28 cellular contexts compared by ENCODE assay signal in the genomic region with DNA sequence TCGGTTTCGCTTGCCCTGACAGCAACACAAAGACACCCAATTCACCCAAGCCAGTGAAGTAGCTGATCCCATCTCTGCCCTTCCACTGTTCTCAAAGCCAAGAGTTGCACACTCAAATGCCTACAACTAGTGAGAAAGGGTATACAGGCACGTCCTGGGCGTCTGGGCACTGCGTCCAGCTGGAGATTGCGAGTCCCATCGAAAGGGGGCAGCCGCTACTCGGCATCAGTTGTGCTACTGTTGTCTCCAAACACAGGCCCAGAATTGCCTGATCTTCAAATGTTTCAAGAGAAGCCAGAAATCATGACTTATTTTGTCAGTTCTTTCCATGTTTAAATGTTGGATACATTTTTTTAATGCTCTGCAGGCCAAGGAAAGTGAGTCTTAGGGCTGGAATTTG.
DNase-seq lines count a peak whose midpoint lies in the region; ATAC-seq, FAIRE-seq and TF ChIP-seq lines count a peak whose summit lies in the region.
"Had no signal": no experiment of that assay in that cellular context is flagged by ENCODE, and none has a peak within 500 bp of the region (broad histone marks: within the 10 kb centered on the region; RNA-seq: fewer than 3 reads in every experiment).

No MANE protein-coding gene starts in this region.

- H2AFZ ChIP-seq in K562 (ENCODE audit: low read depth, low read length) = no peak overlapping the region
- H2AFZ ChIP-seq: GM23338 had no signal

- H3K27ac ChIP-seq in K562 (ENCODE audit: extremely low read depth, low read depth, low read length) (no peak overlapping the region), vagina (no peak overlapping the region)
- H3K27ac ChIP-seq: A549, RWPE1 had no signal

- H3K9me3 ChIP-seq in K562 (replicated peaks; ENCODE audit: control insufficient read depth, insufficient read depth, low read depth, low read length) (no peaks in the 10 kb centered on the region), vagina (peaks cover 2% of the 10 kb centered on the region)
- H3K9me3 ChIP-seq: BE2C had no signal

- no peak overlapping the region for H3K4me3 ChIP-seq in AG09309 (ENCODE audit: control insufficient read depth, low read depth, low read length)
- no peak overlapping the region for H3K4me3 ChIP-seq in K562
- H3K4me3 ChIP-seq in vagina = no peak overlapping the region
- H3K4me3 ChIP-seq: A549, GM23338 had no signal

- H3K79me2 ChIP-seq in K562 (ENCODE audit: control insufficient read depth, insufficient read depth, low read length) = no peaks in the 10 kb centered on the region

- TF ChIP-seq POLR2A in K562 (conservative IDR thresholded peaks at IDR 0.05) (no peak), vagina (IDR thresholded peaks at IDR 0.05) (no peak)

- H3K9me1 ChIP-seq in K562 (ENCODE audit: control insufficient read depth, insufficient read depth, low read length) = no peaks in the 10 kb centered on the region

- H3K4me2 ChIP-seq in K562 (ENCODE audit: insufficient read depth, low read length) = no peak overlapping the region
- H3K4me2 ChIP-seq: A549, GM23338 had no signal

- no peak for FAIRE-seq in K562 (lab: Jason Lieb, UNC)
- FAIRE-seq: A549, GM12892 had no signal

- intact Hi-C loops in K562 (cut with micrococcal nuclease) = no loop called here
- intact Hi-C loops in vagina (cut with DNase I) = no loop called here

- H4K20me1 ChIP-seq in K562 (replicated peaks; ENCODE audit: control insufficient read depth, insufficient read depth, low read length) = no peaks in the 10 kb centered on the region

- ATAC-seq in K562 = 0 out of 3 replicates have a peak, but pooled peaks have one; percentile 36
- ATAC-seq: A549, GM23338, T-helper 17 cell had no signal

- POLR2A ChIA-PET in K562 (lab: Yijun Ruan, JAX) = interaction anchor here (0.5 to 0.7 kb wide), 2 partner anchors 162 to 808 kb away, joined by 3 read pairs; no protein-coding TSS in a partner anchor

- BruUV-seq in K562 (replicated peaks; lab: Mats Ljungman, UMichigan) = no TSS peak

- H3K4me1 ChIP-seq in K562 (replicated peaks in 1 of 2; ENCODE audit: control insufficient read depth in 2 of 2, insufficient read depth in 2 of 2, low read length in 2 of 2) = peaks cover 0 to 6% of the 10 kb centered on the region in 2 experiments; a peak in 3 of 5 replicates
- peaks cover 6% of the 10 kb centered on the region for H3K4me1 ChIP-seq in vagina

- TF ChIP-seq EP300 in K562 (IDR thresholded peaks at IDR 0.05; ENCODE audit: low read length) = no peak

- CTCF ChIA-PET in K562 (lab: Yijun Ruan, JAX; ENCODE audit: low intra/inter-chr PET ratio) = no interaction called here

- WGBS in K562 (ENCODE audit: insufficient coverage, low coverage, missing lambda C conversion rate) = 40% methylated on average over 7 of the region's 9 CpGs

- no peak overlapping the region for H3K9ac ChIP-seq in K562 (ENCODE audit: insufficient read depth in 1 of 2, low read depth in 2 of 2, low read length in 2 of 2)

- H3K27me3 ChIP-seq in K562 (ENCODE audit: control insufficient read depth in 2 of 2, insufficient read depth in 2 of 2, low read length in 2 of 2) (no peaks in the 10 kb centered on the region), vagina (no peaks in the 10 kb centered on the region)
- H3K27me3 ChIP-seq: BE2C had no signal

- in situ Hi-C loops in K562 (cut with MboI) = no loop called here

- DNase-seq in AG09309 (ENCODE audit: low read depth) = no peak
- DNase-seq in HT1080 (ENCODE audit: low read depth) = peak; percentile 9
- DNase-seq in K562 (ENCODE audit: extremely low read depth in 1 of 4, low spot score in 3 of 4) = no peak
- DNase-seq in medulla oblongata (ENCODE audit: extremely low spot score) = peak; percentile 22
- DNase-seq in vagina (ENCODE audit: extremely low spot score in 2 of 2) = no peak
- no peak for DNase-seq in NCI-H2171 (lab: John Stamatoyannopoulos, UW)
- DNase-seq in NCI-H524 treated with DMSO at 0.1 percent for 48 hours (lab: John Stamatoyannopoulos, UW) = no peak
- DNase-seq: BE2C; CD8-positive, alpha-beta memory T cell; DMS79 treated with DMSO at 0.1 percent for 48 hours; GF-D8; HCEC 1CT; KG1; NCI-H1048; NCI-H1417; NCI-H1694 treated with DMSO at 0.1 percent for 48 hours; NCI-H2081; NCI-H2171 treated with DMSO at 0.1 percent for 48 hours; NCI-H345; NCI-H510A treated with DMSO at 0.1 percent for 48 hours; NCI-H774; NK-92 treated with Interleukin-12 subunit alpha and Interleukin-12 subunit beta, amount 100 ng/mL, for 24 hours; SHP77; T-helper 17 cell had no signal

- TF ChIP-seq RAD21 in K562 (CRISPR knock-in tag; conservative IDR thresholded peaks at IDR 0.05 in 1 of 2, IDR thresholded peaks at IDR 0.05 in 1 of 2) = no peak; a peak in 1 of 4 replicates

- H3K36me3 ChIP-seq in K562 (ENCODE audit: control insufficient read depth, insufficient read depth, low read length) (no peaks in the 10 kb centered on the region), vagina (no peaks in the 10 kb centered on the region)
- H3K36me3 ChIP-seq: BE2C had no signal

- peak; percentile 11 for TF ChIP-seq CTCF in AG09309 (IDR thresholded peaks at IDR 0.05; ENCODE audit: control insufficient read depth, insufficient read depth, low read depth, low read length, missing control alignments)
- 0 out of 6 replicates have a peak, but pooled peaks of 1 of the 3 experiments have one; percentile 17 for TF ChIP-seq CTCF in K562 (IDR thresholded peaks at IDR 0.05 in 2 of 3, conservative IDR thresholded peaks at IDR 0.05 in 1 of 3; ENCODE audit: insufficient read depth in 2 of 3, low read depth in 1 of 3, low read length in 3 of 3)
- no peak for TF ChIP-seq CTCF in vagina (IDR thresholded peaks at IDR 0.05)

TF ChIP-seq in K562, 482 proteins besides CTCF, POLR2A, EP300 and RAD21:
- TF ChIP-seq POLR2G (IDR thresholded peaks at IDR 0.05; ENCODE audit: low read depth, low read length) = no peak
TF ChIP-seq in K562: peak in this region for 0.

Comparison
In these comparisons a context has a peak if more than half of its experiments do, and no peak if none do; other contexts are left out.
1. DNase-seq: peak in HT1080 (single experiment) and medulla oblongata (single experiment); none in AG09309 (single experiment), K562 (0 of 4), vagina (0 of 2), NCI-H2171 (single experiment) and NCI-H524 treated with DMSO at 0.1 percent for 48 hours (single experiment).